Comparison of ENCODE assay signal across 8 cellular contexts in the genomic region with DNA sequence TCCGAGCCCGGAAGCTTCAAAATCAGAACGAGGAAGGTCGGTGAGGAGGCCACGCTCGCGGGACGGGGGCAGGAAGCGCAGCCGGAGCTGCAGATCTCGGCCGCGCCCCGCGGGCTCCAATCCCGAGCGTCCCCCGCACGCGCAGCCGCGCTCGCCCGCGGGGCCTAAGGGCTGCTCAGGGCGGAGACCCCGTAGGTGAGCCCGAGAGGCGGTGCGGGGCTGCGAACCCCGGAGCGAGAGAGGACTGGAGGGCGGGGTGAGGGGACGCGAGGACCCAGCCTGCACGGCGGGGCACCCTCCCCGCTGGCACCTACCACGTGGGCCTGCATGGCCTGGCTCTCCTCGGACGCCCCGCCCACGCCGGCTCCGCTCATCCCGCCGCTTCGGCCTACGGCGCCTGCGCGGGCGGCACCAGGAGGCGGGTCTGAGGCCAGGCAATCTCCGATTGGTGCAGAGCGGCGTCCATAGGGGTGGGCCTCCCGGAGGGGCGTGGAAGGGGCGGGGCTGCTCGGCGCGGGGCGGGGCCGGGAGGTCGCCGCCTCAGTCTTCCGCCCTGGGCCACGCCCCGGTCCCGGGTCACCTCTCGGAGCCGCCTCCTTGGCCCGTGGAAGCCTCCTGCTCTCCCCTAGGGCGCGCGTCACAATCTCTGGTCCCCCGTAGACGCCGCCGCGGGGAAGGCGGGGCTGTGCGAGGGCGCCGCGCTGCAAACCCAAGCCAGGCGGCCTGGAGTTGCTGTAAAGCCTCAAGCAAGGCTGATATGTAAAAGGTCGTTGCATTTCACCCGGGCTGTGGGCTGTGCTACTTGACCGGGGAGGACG. TPM values are rescaled to one million over a fixed set of nuclear protein-coding genes. Genes with fewer than 3 reads are reported as not detected.
DNase-seq lines count a peak whose midpoint lies in the region; ATAC-seq and TF ChIP-seq lines count a peak whose summit lies in the region.

No MANE protein-coding gene starts in this region.

- TF ChIP-seq CTCF in omental fat pad (IDR thresholded peaks at IDR 0.05): no peak
- TF ChIP-seq CTCF in testis (IDR thresholded peaks at IDR 0.05): no peak

- no peak for TF ChIP-seq POLR2A in testis (IDR thresholded peaks at IDR 0.05)

- peaks cover 33% of the 10 kb centered on the region for H3K4me1 Mint-ChIP-seq in activated naive CD4-positive, alpha-beta T cell treated with anti-CD3 and anti-CD28 coated beads, Interleukin-2, amount 50 U/mL, for 24 hours

- H3K27me3 Mint-ChIP-seq in activated naive CD4-positive, alpha-beta T cell treated with anti-CD3 and anti-CD28 coated beads, Interleukin-2, amount 50 U/mL, for 24 hours: no peaks in the 10 kb centered on the region

- POLR2A ChIA-PET in HEK293T (lab: Yijun Ruan, JAX): no interaction called here

- H3K4me1 ChIP-seq in testis: peaks cover 22% of the 10 kb centered on the region

- peak overlapping the region; percentile 86 to 88 for H3K27ac ChIP-seq in testis

- peak overlapping the region; percentile 91 for H3K27ac Mint-ChIP-seq in activated naive CD4-positive, alpha-beta T cell treated with anti-CD3 and anti-CD28 coated beads, Interleukin-2, amount 50 U/mL, for 24 hours

- peaks cover 4% of the 10 kb centered on the region for H3K36me3 Mint-ChIP-seq in activated naive CD4-positive, alpha-beta T cell treated with anti-CD3 and anti-CD28 coated beads, Interleukin-2, amount 50 U/mL, for 24 hours

- DNase-seq in GM03348 (ENCODE audit: low spot score): peak; percentile 100
- DNase-seq in HEK293T (ENCODE audit: extremely low spot score): peak; percentile 100
- DNase-seq in MV-4-11 (lab: John Stamatoyannopoulos, UW): peak; percentile 99
- DNase-seq in SK-N-DZ (ENCODE audit: low spot score): peak; percentile 98
- DNase-seq in glomerular visceral epithelial cell (ENCODE audit: extremely low spot score): peak; percentile 99
- DNase-seq in omental fat pad (ENCODE audit: low spot score): peak; percentile 83
- DNase-seq in testis: peak; percentile 96

- H3K4me3 Mint-ChIP-seq in activated naive CD4-positive, alpha-beta T cell treated with anti-CD3 and anti-CD28 coated beads, Interleukin-2, amount 50 U/mL, for 24 hours: peak overlapping the region; percentile 90

- H3K9me3 Mint-ChIP-seq in activated naive CD4-positive, alpha-beta T cell treated with anti-CD3 and anti-CD28 coated beads, Interleukin-2, amount 50 U/mL, for 24 hours: no peaks in the 10 kb centered on the region

- CTCF ChIA-PET in HEK293T (lab: Yijun Ruan, JAX): no interaction called here

- H3K4me3 ChIP-seq in testis: peak overlapping the region; percentile 69 to 76

- H3K27me3 ChIP-seq in testis: no peaks in the 10 kb centered on the region

- no peaks in the 10 kb centered on the region for H3K36me3 ChIP-seq in testis (ENCODE audit: low read depth, missing control alignments)

- WGBS in testis, 2 donors: 0 to 2% methylated on average over 20 to 90 of the region's 93 CpGs

- H3K9me3 ChIP-seq in testis: no peaks in the 10 kb centered on the region

- peak; percentile 99 for ATAC-seq in omental fat pad (ENCODE audit: low FRiP score)

- intact Hi-C loops in testis (cut with DNase I; ENCODE audit: low total_unique reads): no loop called here

TF ChIP-seq in HEK293T, 16 proteins besides CTCF, POLR2A, EP300 and RAD21:
- TF ChIP-seq ELF4 (IDR thresholded peaks at IDR 0.05) (no peak; the same call in 1 of the 2 replicates), SP1 (IDR thresholded peaks at IDR 0.05) (peak; percentile 60), L3MBTL2 (conservative IDR thresholded peaks at IDR 0.05) (peak; percentile 87), ZNF384 (IDR thresholded peaks at IDR 0.05) (no peak), HDGF (IDR thresholded peaks at IDR 0.05; ENCODE audit: borderline replicate concordance) (0 out of 2 replicates have a peak, but pooled peaks have one; percentile 18)
- TF ChIP-seq, protein P1, sequence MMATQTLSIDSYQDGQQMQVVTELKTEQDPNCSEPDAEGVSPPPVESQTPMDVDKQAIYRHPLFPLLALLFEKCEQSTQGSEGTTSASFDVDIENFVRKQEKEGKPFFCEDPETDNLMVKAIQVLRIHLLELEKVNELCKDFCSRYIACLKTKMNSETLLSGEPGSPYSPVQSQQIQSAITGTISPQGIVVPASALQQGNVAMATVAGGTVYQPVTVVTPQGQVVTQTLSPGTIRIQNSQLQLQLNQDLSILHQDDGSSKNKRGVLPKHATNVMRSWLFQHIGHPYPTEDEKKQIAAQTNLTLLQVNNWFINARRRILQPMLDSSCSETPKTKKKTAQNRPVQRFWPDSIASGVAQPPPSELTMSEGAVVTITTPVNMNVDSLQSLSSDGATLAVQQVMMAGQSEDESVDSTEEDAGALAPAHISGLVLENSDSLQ (IDR thresholded peaks at IDR 0.05): peak; percentile 92

RNA-seq across cellular contexts. Expression of a gene that starts 27.8 kb away (rescaled TPM):
- polyA plus RNA-seq in SK-N-DZ (2014; cell fraction: cytosol; rRNA removed): 6.8 and 13.6 TPM in 2 replicates
- 4.5 and 6.9 TPM in 2 replicates for polyA plus RNA-seq in SK-N-DZ (2014; cell fraction: nucleus; rRNA removed)
- total RNA-seq in omental fat pad (100 to 1,000 TPM in 2 of 4 donors, 10 to 100 TPM in 2; 68.4 to 271 (median 99.9) TPM), testis (10 to 100 TPM; 54.6 to 86.1 TPM)
- 56.1 TPM for polyA plus RNA-seq in testis (ENCODE audit: insufficient read depth, low read depth, low replicate concordance)

Comparison
In these comparisons a context has a peak if more than half of its experiments do, and no peak if none do; other contexts are left out.
1. Peak in every context shown above with its lines: DNase-seq, ATAC-seq, H3K4me3 ChIP-seq and H3K27ac ChIP-seq.